1 cellular context compared by ENCODE assay signal in the genomic region with DNA sequence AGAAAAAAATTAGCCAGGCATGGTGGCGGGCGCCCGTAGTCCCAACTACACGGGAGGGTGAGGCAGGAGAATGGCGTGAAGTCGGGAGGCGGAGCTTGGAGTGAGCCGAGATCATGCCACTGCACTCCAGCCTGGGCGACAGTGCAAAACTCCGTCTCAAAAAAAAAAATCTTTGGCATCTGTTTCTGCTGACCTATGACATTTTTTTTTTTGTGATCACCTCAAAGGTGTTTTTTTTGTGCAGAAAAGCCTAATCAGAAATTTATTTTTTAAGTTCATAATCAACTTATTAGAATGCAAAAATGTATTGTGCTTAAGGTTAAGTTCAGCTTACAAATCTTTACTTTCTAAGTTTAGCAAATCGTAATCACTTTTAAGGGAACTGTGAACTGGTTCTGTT.
TF ChIP-seq lines count a peak whose summit lies in the region.

No MANE protein-coding gene starts in this region.

TF ChIP-seq in K562, 482 proteins besides CTCF, POLR2A, EP300 and RAD21:
- TF ChIP-seq ZNF764 (CRISPR knock-in tag; IDR thresholded peaks at IDR 0.05; ENCODE audit: low read depth): no peak
- TF ChIP-seq, protein P1, sequence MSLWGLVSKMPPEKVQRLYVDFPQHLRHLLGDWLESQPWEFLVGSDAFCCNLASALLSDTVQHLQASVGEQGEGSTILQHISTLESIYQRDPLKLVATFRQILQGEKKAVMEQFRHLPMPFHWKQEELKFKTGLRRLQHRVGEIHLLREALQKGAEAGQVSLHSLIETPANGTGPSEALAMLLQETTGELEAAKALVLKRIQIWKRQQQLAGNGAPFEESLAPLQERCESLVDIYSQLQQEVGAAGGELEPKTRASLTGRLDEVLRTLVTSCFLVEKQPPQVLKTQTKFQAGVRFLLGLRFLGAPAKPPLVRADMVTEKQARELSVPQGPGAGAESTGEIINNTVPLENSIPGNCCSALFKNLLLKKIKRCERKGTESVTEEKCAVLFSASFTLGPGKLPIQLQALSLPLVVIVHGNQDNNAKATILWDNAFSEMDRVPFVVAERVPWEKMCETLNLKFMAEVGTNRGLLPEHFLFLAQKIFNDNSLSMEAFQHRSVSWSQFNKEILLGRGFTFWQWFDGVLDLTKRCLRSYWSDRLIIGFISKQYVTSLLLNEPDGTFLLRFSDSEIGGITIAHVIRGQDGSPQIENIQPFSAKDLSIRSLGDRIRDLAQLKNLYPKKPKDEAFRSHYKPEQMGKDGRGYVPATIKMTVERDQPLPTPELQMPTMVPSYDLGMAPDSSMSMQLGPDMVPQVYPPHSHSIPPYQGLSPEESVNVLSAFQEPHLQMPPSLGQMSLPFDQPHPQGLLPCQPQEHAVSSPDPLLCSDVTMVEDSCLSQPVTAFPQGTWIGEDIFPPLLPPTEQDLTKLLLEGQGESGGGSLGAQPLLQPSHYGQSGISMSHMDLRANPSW (CRISPR knock-in tag; IDR thresholded peaks at IDR 0.05): no peak
- TF ChIP-seq C11orf30 (IDR thresholded peaks at IDR 0.05; ENCODE audit: low read depth): peak; percentile 10; the same call in 1 of the 2 replicates
- peak; percentile 59 for TF ChIP-seq ZNF316 (IDR thresholded peaks at IDR 0.05)
